In the genomic region with DNA sequence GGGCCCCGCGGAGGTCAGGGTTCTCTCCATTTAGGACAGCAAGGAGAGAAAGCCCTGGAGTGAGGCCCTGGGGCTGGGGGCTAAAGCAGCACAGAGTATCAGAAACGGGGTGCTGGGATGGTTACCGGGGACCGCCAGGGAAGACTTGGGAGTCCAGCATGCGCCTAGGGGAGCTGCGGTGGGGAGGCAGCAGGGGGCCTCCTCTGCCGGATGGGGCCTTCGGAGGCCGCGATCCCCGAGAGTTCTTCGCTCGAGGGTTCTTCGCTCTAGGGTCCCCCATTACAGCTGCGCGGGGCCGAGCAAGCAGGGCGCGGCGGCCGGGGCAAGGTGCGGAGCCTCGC, we compare ENCODE assay signal across 1 cellular context.
TF ChIP-seq lines count a peak whose summit lies in the region.

No MANE protein-coding gene starts in this region.

TF ChIP-seq in HepG2, 621 proteins besides CTCF, POLR2A, EP300 and RAD21:
- TF ChIP-seq GABPB1 (CRISPR knock-in tag; IDR thresholded peaks at IDR 0.05), result peak; percentile 11; the same call in 1 of the 2 replicates
- peak; percentile 14 for TF ChIP-seq RBM39 (IDR thresholded peaks at IDR 0.05; ENCODE audit: low read depth, low read length, poor library complexity, severe bottlenecking)
- TF ChIP-seq EZH2 (conservative IDR thresholded peaks at IDR 0.05; ENCODE audit: low read depth, low read length), result peak; percentile 50; the same call in 1 of the 2 replicates
- TF ChIP-seq, protein P1, sequence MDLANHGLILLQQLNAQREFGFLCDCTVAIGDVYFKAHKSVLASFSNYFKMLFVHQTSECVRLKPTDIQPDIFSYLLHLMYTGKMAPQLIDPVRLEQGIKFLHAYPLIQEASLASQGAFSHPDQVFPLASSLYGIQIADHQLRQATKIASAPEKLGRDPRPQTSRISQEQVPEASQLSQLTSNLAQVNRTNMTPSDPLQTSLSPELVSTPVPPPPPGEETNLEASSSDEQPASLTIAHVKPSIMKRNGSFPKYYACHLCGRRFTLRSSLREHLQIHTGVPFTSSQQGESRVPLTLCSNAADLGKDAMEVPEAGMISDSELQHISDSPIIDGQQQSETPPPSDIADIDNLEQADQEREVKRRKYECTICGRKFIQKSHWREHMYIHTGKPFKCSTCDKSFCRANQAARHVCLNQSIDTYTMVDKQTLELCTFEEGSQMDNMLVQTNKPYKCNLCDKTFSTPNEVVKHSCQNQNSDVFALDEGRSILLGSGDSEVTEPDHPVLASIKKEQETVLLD (CRISPR knock-in tag; IDR thresholded peaks at IDR 0.05; ENCODE audit: low read depth), result no peak
- TF ChIP-seq HES4 (CRISPR knock-in tag; IDR thresholded peaks at IDR 0.05; ENCODE audit: borderline replicate concordance), result 0 out of 2 replicates have a peak, but pooled peaks have one; percentile 21
- TF ChIP-seq, protein P2, sequence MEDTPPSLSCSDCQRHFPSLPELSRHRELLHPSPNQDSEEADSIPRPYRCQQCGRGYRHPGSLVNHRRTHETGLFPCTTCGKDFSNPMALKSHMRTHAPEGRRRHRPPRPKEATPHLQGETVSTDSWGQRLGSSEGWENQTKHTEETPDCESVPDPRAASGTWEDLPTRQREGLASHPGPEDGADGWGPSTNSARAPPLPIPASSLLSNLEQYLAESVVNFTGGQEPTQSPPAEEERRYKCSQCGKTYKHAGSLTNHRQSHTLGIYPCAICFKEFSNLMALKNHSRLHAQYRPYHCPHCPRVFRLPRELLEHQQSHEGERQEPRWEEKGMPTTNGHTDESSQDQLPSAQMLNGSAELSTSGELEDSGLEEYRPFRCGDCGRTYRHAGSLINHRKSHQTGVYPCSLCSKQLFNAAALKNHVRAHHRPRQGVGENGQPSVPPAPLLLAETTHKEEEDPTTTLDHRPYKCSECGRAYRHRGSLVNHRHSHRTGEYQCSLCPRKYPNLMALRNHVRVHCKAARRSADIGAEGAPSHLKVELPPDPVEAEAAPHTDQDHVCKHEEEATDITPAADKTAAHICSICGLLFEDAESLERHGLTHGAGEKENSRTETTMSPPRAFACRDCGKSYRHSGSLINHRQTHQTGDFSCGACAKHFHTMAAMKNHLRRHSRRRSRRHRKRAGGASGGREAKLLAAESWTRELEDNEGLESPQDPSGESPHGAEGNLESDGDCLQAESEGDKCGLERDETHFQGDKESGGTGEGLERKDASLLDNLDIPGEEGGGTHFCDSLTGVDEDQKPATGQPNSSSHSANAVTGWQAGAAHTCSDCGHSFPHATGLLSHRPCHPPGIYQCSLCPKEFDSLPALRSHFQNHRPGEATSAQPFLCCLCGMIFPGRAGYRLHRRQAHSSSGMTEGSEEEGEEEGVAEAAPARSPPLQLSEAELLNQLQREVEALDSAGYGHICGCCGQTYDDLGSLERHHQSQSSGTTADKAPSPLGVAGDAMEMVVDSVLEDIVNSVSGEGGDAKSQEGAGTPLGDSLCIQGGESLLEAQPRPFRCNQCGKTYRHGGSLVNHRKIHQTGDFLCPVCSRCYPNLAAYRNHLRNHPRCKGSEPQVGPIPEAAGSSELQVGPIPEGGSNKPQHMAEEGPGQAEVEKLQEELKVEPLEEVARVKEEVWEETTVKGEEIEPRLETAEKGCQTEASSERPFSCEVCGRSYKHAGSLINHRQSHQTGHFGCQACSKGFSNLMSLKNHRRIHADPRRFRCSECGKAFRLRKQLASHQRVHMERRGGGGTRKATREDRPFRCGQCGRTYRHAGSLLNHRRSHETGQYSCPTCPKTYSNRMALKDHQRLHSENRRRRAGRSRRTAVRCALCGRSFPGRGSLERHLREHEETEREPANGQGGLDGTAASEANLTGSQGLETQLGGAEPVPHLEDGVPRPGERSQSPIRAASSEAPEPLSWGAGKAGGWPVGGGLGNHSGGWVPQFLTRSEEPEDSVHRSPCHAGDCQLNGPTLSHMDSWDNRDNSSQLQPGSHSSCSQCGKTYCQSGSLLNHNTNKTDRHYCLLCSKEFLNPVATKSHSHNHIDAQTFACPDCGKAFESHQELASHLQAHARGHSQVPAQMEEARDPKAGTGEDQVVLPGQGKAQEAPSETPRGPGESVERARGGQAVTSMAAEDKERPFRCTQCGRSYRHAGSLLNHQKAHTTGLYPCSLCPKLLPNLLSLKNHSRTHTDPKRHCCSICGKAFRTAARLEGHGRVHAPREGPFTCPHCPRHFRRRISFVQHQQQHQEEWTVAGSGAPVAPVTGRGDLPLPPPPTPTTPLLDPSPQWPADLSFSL (CRISPR knock-in tag; IDR thresholded peaks at IDR 0.05), result no peak
- no peak for TF ChIP-seq NPAS2 (CRISPR knock-in tag; IDR thresholded peaks at IDR 0.05; ENCODE audit: borderline replicate concordance)
